ENCODE assay signal across 21 cellular contexts in genomic region chr4:123110147-123110546, GRCh38.
DNase-seq lines count a peak whose midpoint lies in the region; ATAC-seq and TF ChIP-seq lines count a peak whose summit lies in the region.
"Had no signal": no experiment of that assay in that cellular context is flagged by ENCODE, and none has a peak within 500 bp of the region (broad histone marks: within the 10 kb centered on the region; RNA-seq: fewer than 3 reads in every experiment).

No MANE protein-coding gene starts in this region.

- H3K4me1 ChIP-seq in Panc1 (ENCODE audit: control insufficient read depth, insufficient read depth, low read length): no peaks in the 10 kb centered on the region
- H3K4me1 ChIP-seq: A549; BLaER1 treated with 17β-estradiol and CSF1 and Interleukin-3, amounts not matched to agents 10 nM and 100 nM; Peyer's patch had no signal

- no peak for DNase-seq in Panc1 (ENCODE audit: low read depth, low spot score)
- DNase-seq in fibroblast of gingiva (ENCODE audit: low read depth): peak; percentile 69
- DNase-seq in left cardiac atrium: no peak
- no peak for DNase-seq in omental fat pad (ENCODE audit: low spot score)
- no peak for DNase-seq in stimulated activated naive B cell treated with anti-CD40 and anti-IgM and Interleukin-4, amounts not matched to agents 10 μg/mL and 1 μg/mL and 100 μg/mL, for 72 hours
- DNase-seq: CD8-positive, alpha-beta memory T cell; DMS79; H9; Karpas-422; MM.1S; NCI-H1092 treated with DMSO at 0.1 percent for 48 hours; NCI-H187; NCI-H226; NCI-H524 treated with DMSO at 0.1 percent for 48 hours; Peyer's patch; SHP77 had no signal

- no peaks in the 10 kb centered on the region for H3K36me3 ChIP-seq in Panc1 (ENCODE audit: control insufficient read depth, insufficient read depth, low read length)
- H3K36me3 ChIP-seq: Peyer's patch had no signal

- peaks cover 5% of the 10 kb centered on the region; the same call in 1 of the 2 replicates for H3K9me3 ChIP-seq in Panc1 (ENCODE audit: control insufficient read depth, insufficient read depth, low read depth, low read length)
- H3K9me3 ChIP-seq: A549, Peyer's patch had no signal

- H3K27me3 Mint-ChIP-seq in stimulated activated naive B cell treated with anti-CD40 and anti-IgM and Interleukin-4, amounts not matched to agents 10 μg/mL and 1 μg/mL and 100 μg/mL, for 72 hours: no peaks in the 10 kb centered on the region
- H3K27me3 Mint-ChIP-seq: CD8-positive, alpha-beta memory T cell had no signal

- no peak overlapping the region for H3K4me3 Mint-ChIP-seq in stimulated activated naive B cell treated with anti-CD40 and anti-IgM and Interleukin-4, amounts not matched to agents 10 μg/mL and 1 μg/mL and 100 μg/mL, for 72 hours
- H3K4me3 Mint-ChIP-seq: CD8-positive, alpha-beta memory T cell; H9 had no signal

- in situ Hi-C loops in Panc1 (cut with HindIII; ENCODE audit: low pct_unique_long_range_greater_than_20kb, low sequenced_read_pairs): no loop called here

- H3K27me3 ChIP-seq in Panc1 (ENCODE audit: control insufficient read depth, insufficient read depth, low read length): no peaks in the 10 kb centered on the region
- H3K27me3 ChIP-seq: BLaER1 treated with 17β-estradiol and CSF1 and Interleukin-3, amounts not matched to agents 10 nM and 100 nM; Peyer's patch had no signal

- H3K27ac Mint-ChIP-seq in stimulated activated naive B cell treated with anti-CD40 and anti-IgM and Interleukin-4, amounts not matched to agents 10 μg/mL and 1 μg/mL and 100 μg/mL, for 72 hours: no peak overlapping the region
- H3K27ac Mint-ChIP-seq: CD8-positive, alpha-beta memory T cell had no signal

- BruUV-seq in Panc1 (replicated peaks; lab: Mats Ljungman, UMichigan): no TSS peak

- TF ChIP-seq CTCF in Panc1 (IDR thresholded peaks at IDR 0.05) (no peak), omental fat pad (IDR thresholded peaks at IDR 0.05) (no peak)

- peaks cover 0 to 2% of the 10 kb centered on the region in 2 donors for H3K9me3 Mint-ChIP-seq in stimulated activated naive B cell treated with anti-CD40 and anti-IgM and Interleukin-4, amounts not matched to agents 10 μg/mL and 1 μg/mL and 100 μg/mL, for 72 hours
- H3K9me3 Mint-ChIP-seq: CD8-positive, alpha-beta memory T cell; H9 had no signal

- CTCF ChIA-PET in Panc1 (lab: Charles Lee): no interaction called here

- H3K36me3 Mint-ChIP-seq in stimulated activated naive B cell treated with anti-CD40 and anti-IgM and Interleukin-4, amounts not matched to agents 10 μg/mL and 1 μg/mL and 100 μg/mL, for 72 hours: peaks cover 15 to 25% of the 10 kb centered on the region in 2 donors

- H3K27ac ChIP-seq in Panc1 (ENCODE audit: low read length): peak overlapping the region; percentile 51; the same call in 1 of the 2 replicates
- H3K27ac ChIP-seq: A549; BLaER1 treated with 17β-estradiol and CSF1 and Interleukin-3, amounts not matched to agents 10 nM and 100 nM had no signal

- no peak overlapping the region for H3K4me3 ChIP-seq in Panc1 (ENCODE audit: low read depth in 2 of 2, low read length in 2 of 2)
- H3K4me3 ChIP-seq: A549; BLaER1 treated with 17β-estradiol and CSF1 and Interleukin-3, amounts not matched to agents 10 nM and 100 nM; Peyer's patch had no signal

- no peaks in the 10 kb centered on the region for H3K4me1 Mint-ChIP-seq in stimulated activated naive B cell treated with anti-CD40 and anti-IgM and Interleukin-4, amounts not matched to agents 10 μg/mL and 1 μg/mL and 100 μg/mL, for 72 hours
- H3K4me1 Mint-ChIP-seq: CD8-positive, alpha-beta memory T cell; H9 had no signal

- intact Hi-C loops in Panc1 (cut with micrococcal nuclease; ENCODE audit: unreplicated experiment) (no loop called here), left cardiac atrium (cut with DNase I) (no loop called here)

- POLR2A ChIA-PET in Panc1 (lab: Charles Lee): no interaction called here

- no peak for ATAC-seq in Panc1
- peak; percentile 26 to 71 for ATAC-seq in left cardiac atrium
- peak; percentile 75 for ATAC-seq in omental fat pad (ENCODE audit: low FRiP score)
- ATAC-seq in stimulated activated naive B cell treated with anti-CD40 and anti-IgM and Interleukin-4, amounts not matched to agents 10 μg/mL and 1 μg/mL and 100 μg/mL, for 72 hours (replicated peaks): no peak
- no peak for ATAC-seq in HG03432 (IDR thresholded peaks at IDR 0.05; ENCODE audit: unreplicated experiment)
- no peak for ATAC-seq in SK-N-SH treated with all-trans-retinoic acid at 6 μM for 48 hours
- ATAC-seq in GM21367 (IDR thresholded peaks at IDR 0.05; ENCODE audit: unreplicated experiment): no peak
- ATAC-seq: A549 had no signal

TF ChIP-seq in SK-N-SH treated with all-trans-retinoic acid at 6 μM for 48 hours, 23 proteins besides CTCF, POLR2A, EP300 and RAD21:
- TF ChIP-seq ZFP3 (CRISPR knock-in tag; IDR thresholded peaks at IDR 0.05): no peak

Comparison
In these comparisons a context has a peak if more than half of its experiments do, and no peak if none do; other contexts are left out.
1. ATAC-seq: peak in left cardiac atrium (2 of 2) and omental fat pad (single experiment); none in Panc1 (single experiment), stimulated activated naive B cell treated with anti-CD40 and anti-IgM and Interleukin-4, amounts not matched to agents 10 μg/mL and 1 μg/mL and 100 μg/mL, for 72 hours (0 of 2), HG03432 (single experiment), SK-N-SH treated with all-trans-retinoic acid at 6 μM for 48 hours (single experiment) and GM21367 (single experiment).